Comparison of ENCODE assay signal across 8 cellular contexts in the genomic region with DNA sequence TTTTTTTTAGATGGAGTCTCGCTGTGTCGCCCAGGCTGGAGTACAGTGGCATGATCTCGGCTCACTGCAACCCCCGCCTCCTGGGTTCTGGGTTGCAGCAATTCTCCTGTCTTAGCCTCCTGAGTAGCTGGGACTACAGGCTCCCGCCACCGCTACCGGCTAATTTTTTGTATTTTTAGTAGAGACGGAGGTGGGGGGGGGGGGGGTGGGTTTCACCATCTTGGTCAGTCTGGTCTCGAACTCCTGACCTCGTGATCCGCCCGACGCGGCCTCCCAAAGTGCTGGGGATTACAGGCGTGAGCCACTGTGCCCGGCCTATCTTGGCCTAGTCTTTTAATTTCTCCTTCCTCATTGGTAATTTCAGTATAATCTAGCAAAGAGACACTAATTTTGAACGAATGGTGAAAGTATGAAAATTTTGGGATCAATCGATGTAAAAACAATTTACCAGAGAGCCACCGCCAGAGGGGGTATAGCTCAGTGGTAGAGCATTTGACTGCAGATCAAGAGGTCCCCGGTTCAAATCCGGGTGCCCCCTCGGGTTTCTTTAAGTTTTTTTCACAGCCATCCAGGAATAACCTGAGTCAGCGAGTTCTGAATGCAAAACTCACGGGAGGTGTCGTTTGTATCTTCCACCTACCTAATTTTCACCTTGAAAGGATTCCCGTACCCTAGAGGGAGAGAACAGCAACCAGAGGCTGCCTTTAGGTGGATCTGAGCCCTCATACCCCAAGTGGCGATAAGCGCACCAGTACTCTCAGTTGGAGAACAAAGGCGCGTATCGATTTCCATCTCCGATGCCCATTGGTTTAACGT. TPM values are rescaled to one million over a fixed set of nuclear protein-coding genes. Genes with fewer than 3 reads are reported as not detected.
A peak's percentile ranks its signal among the peaks of the same experiment; 100 is the strongest.
DNase-seq lines count a peak whose midpoint lies in the region; ATAC-seq lines count a peak whose summit lies in the region.

No MANE protein-coding gene starts in this region.

- peak overlapping the region; percentile 90 for H3K4me3 ChIP-seq in iPS-15b (ENCODE audit: low read depth, low read length)
- H3K4me3 ChIP-seq in skeletal muscle tissue (ENCODE audit: low read length in 3 of 3) = peak overlapping the region; percentile 1 to 97 (median 66)

- H3K9me3 ChIP-seq in iPS-15b (ENCODE audit: control insufficient read depth, insufficient read depth, low read length) (no peaks in the 10 kb centered on the region), skeletal muscle tissue (ENCODE audit: control insufficient read depth in 3 of 3, low read length in 3 of 3) (no peaks in the 10 kb centered on the region)

- H3K4me1 ChIP-seq in iPS-15b (ENCODE audit: control insufficient read depth, insufficient read depth, low read length) = peaks cover 9% of the 10 kb centered on the region
- peaks cover 13 to 34% (median 19%) of the 10 kb centered on the region in 3 donors for H3K4me1 ChIP-seq in skeletal muscle tissue (ENCODE audit: control insufficient read depth in 3 of 3, insufficient read depth in 3 of 3, low read length in 3 of 3)

- no peaks in the 10 kb centered on the region for H3K36me3 ChIP-seq in iPS-15b (ENCODE audit: control insufficient read depth, insufficient read depth, low read length)
- H3K36me3 ChIP-seq in skeletal muscle tissue (ENCODE audit: control insufficient read depth in 3 of 3, insufficient read depth in 3 of 3, low read length in 3 of 3) = no peaks in the 10 kb centered on the region

- DNase-seq in DMS 273 (lab: John Stamatoyannopoulos, UW; ENCODE audit: unreplicated experiment) = peak; percentile 83
- peak; percentile 55 for DNase-seq in LoVo (ENCODE audit: low spot score)
- peak; percentile 37 for DNase-seq in SKM-1 (lab: John Stamatoyannopoulos, UW; ENCODE audit: unreplicated experiment)
- peak in 39 of 56 donors; percentile 20 to 70 (median 42) for DNase-seq in amygdala (lab: John Stamatoyannopoulos, UW)

- ATAC-seq in HG03135 (IDR thresholded peaks at IDR 0.05; ENCODE audit: unreplicated experiment) (no peak), HG02678 (IDR thresholded peaks at IDR 0.05; ENCODE audit: unreplicated experiment) (no peak)

- peak overlapping the region; percentile 92 for H3K27ac ChIP-seq in skeletal muscle tissue (ENCODE audit: low read depth, low read length)

- no peaks in the 10 kb centered on the region for H3K27me3 ChIP-seq in iPS-15b (ENCODE audit: control insufficient read depth, insufficient read depth, low read length)
- H3K27me3 ChIP-seq in skeletal muscle tissue (ENCODE audit: control insufficient read depth in 3 of 3, insufficient read depth in 3 of 3, low read length in 3 of 3) = no peaks in the 10 kb centered on the region

- peak overlapping the region; percentile 76 for H3K9ac ChIP-seq in iPS-15b (ENCODE audit: low read depth, low read length)
- peak overlapping the region in 2 of 3 donors; percentile 47 to 99 for H3K9ac ChIP-seq in skeletal muscle tissue (ENCODE audit: low read depth in 1 of 3, low read length in 3 of 3)

RNA-seq across cellular contexts. Expression of a gene that starts 2.5 kb away (rescaled TPM):
- total RNA-seq in skeletal muscle tissue = 37.1 TPM

RNA-seq across cellular contexts. Expression of a gene that starts 13.9 kb away (rescaled TPM):
- 2,779 TPM for total RNA-seq in skeletal muscle tissue

RNA-seq across cellular contexts. Expression of a gene that starts 42.3 kb away (rescaled TPM):
- 12.0 TPM for total RNA-seq in skeletal muscle tissue
